In the genomic region with DNA sequence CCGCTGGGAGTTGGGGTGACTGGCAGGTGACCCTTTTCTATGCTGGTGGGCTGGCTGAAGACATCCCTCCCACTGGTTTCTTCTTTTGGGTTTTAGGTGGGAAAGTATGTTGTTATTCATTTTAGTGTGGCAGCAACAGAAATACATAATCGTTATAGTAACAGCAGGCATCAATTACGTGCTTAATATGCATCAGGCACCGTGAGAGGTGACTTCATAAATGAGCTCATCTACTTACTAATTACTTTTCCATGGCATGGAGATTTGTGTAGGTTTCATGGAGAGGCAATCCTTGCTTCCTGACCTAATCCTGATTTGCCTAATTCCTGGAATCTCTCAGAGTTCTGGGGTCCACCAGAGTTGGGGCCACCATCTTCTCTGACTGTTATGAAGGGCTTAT, we compare ENCODE assay signal across 36 cellular contexts. TPM values are rescaled to one million over a fixed set of nuclear protein-coding genes. Genes with fewer than 3 reads are reported as not detected.
"Had no signal": no experiment of that assay in that cellular context is flagged by ENCODE, and none has a peak within 500 bp of the region (broad histone marks: within the 10 kb centered on the region; RNA-seq: fewer than 3 reads in every experiment).

No MANE protein-coding gene starts in this region.

- H3K27ac ChIP-seq: ascending aorta, body of pancreas, breast epithelium, WERI-Rb-1 had no signal

- DNase-seq: activated CD4-positive, alpha-beta memory T cell treated with anti-CD3 and anti-CD28 coated beads, Interleukin-2, amount 10 ng/mL, durations not matched to agents 7 days and 5 days; activated CD4-positive, alpha-beta T cell treated with anti-CD3 and anti-CD28 coated beads for 1 hour; activated CD4-positive, alpha-beta T cell treated with anti-CD3 and anti-CD28 coated beads for 48 hours; activated CD4-positive, CD25-positive, alpha-beta regulatory T cell; activated CD8-positive, alpha-beta memory T cell treated with anti-CD3 and anti-CD28 coated beads for 24 hours; activated CD8-positive, alpha-beta memory T cell treated with anti-CD3 and anti-CD28 coated beads, Interleukin-2, amount 10 ng/mL, durations not matched to agents 7 days and 5 days; activated CD8-positive, alpha-beta memory T cell treated with anti-CD3 and anti-CD28 coated beads, Interleukin-2, amount 50 U/mL, for 48 hours; activated effector memory CD4-positive, alpha-beta T cell treated with Interleukin-2 at 50 U/mL for 16 hours; activated naive CD4-positive, alpha-beta T cell treated with anti-CD3 and anti-CD28 coated beads, Interleukin-2, amount 50 U/mL, for 16 hours; activated naive CD8-positive, alpha-beta T cell treated with anti-CD3 and anti-CD28 coated beads for 36 hours; activated T-cell treated with anti-CD3 and anti-CD28 coated beads, Interleukin-2, amount 50 U/mL, for 48 hours; amniotic stem cell; body of pancreas; cerebellar nuclear complex; Kasumi-1; MG63; NCI-H1048; NCI-H1105 treated with DMSO at 0.1 percent for 48 hours; NCI-H1436; NCI-H1694; NCI-H1930; NCI-H2081 treated with DMSO at 0.1 percent for 48 hours; NCI-H226; NCI-H446 treated with DMSO at 0.1 percent for 48 hours; NCI-H524; SHP77 treated with DMSO at 0.1 percent for 48 hours; T-cell; T1000; WERI-Rb-1 had no signal

- H3K9me3 ChIP-seq: ascending aorta, body of pancreas, breast epithelium, MG63 had no signal

- H3K4me3 ChIP-seq: ascending aorta, body of pancreas, breast epithelium, MG63 had no signal

- H3K9me3 Mint-ChIP-seq: activated CD4-positive, alpha-beta memory T cell treated with anti-CD3 and anti-CD28 coated beads, Interleukin-2, amount 10 ng/mL, durations not matched to agents 7 days and 5 days; activated naive CD8-positive, alpha-beta T cell treated with anti-CD3 and anti-CD28 coated beads for 36 hours; T-cell had no signal

- H3K36me3 ChIP-seq: ascending aorta, breast epithelium, MG63, WERI-Rb-1 had no signal

- ATAC-seq: activated CD8-positive, alpha-beta memory T cell treated with anti-CD3 and anti-CD28 coated beads, Interleukin-2, amount 10 ng/mL, durations not matched to agents 7 days and 5 days; body of pancreas; Panc1; SK-N-SH treated with all-trans-retinoic acid at 6 μM for 48 hours; T-cell had no signal

- H3K4me1 Mint-ChIP-seq: activated CD8-positive, alpha-beta memory T cell treated with anti-CD3 and anti-CD28 coated beads, Interleukin-2, amount 10 ng/mL, durations not matched to agents 7 days and 5 days had no signal

- H3K27ac Mint-ChIP-seq: activated CD4-positive, alpha-beta memory T cell treated with anti-CD3 and anti-CD28 coated beads, Interleukin-2, amount 10 ng/mL, durations not matched to agents 7 days and 5 days; activated CD8-positive, alpha-beta memory T cell treated with anti-CD3 and anti-CD28 coated beads, Interleukin-2, amount 10 ng/mL, durations not matched to agents 7 days and 5 days; activated naive CD8-positive, alpha-beta T cell treated with anti-CD3 and anti-CD28 coated beads for 36 hours; T-cell had no signal

- H3K27me3 Mint-ChIP-seq: activated CD4-positive, alpha-beta memory T cell treated with anti-CD3 and anti-CD28 coated beads, Interleukin-2, amount 10 ng/mL, durations not matched to agents 7 days and 5 days; activated CD8-positive, alpha-beta memory T cell treated with anti-CD3 and anti-CD28 coated beads, Interleukin-2, amount 10 ng/mL, durations not matched to agents 7 days and 5 days; activated naive CD8-positive, alpha-beta T cell treated with anti-CD3 and anti-CD28 coated beads for 36 hours; T-cell had no signal

- H3K27me3 ChIP-seq: ascending aorta, body of pancreas, breast epithelium, MG63 had no signal

- H3K4me1 ChIP-seq: ascending aorta, breast epithelium had no signal

- H3K4me3 Mint-ChIP-seq: activated CD4-positive, alpha-beta memory T cell treated with anti-CD3 and anti-CD28 coated beads, Interleukin-2, amount 10 ng/mL, durations not matched to agents 7 days and 5 days; activated CD8-positive, alpha-beta memory T cell treated with anti-CD3 and anti-CD28 coated beads, Interleukin-2, amount 10 ng/mL, durations not matched to agents 7 days and 5 days; activated naive CD8-positive, alpha-beta T cell treated with anti-CD3 and anti-CD28 coated beads for 36 hours; T-cell had no signal

RNA-seq across cellular contexts. Expression of gene CELA1, which starts 13.4 kb away (rescaled TPM):
- total RNA-seq: activated CD4-positive, alpha-beta memory T cell treated with anti-CD3 and anti-CD28 coated beads, Interleukin-2, amount 10 ng/mL, durations not matched to agents 7 days and 5 days; activated CD8-positive, alpha-beta memory T cell treated with anti-CD3 and anti-CD28 coated beads, Interleukin-2, amount 10 ng/mL, durations not matched to agents 7 days and 5 days; activated naive CD8-positive, alpha-beta T cell treated with anti-CD3 and anti-CD28 coated beads for 36 hours; ascending aorta; body of pancreas; breast epithelium; cardiac septum; RPMI7951; SK-MEL-5 had no signal

RNA-seq across cellular contexts. Expression of gene BIN2, which starts 35.9 kb away (rescaled TPM):
- total RNA-seq: RPMI7951, SK-MEL-5 had no signal
